In genomic region chr20:58236612-58237317, GRCh38 we compare ENCODE assay signal across 8 cellular contexts. TPM values are rescaled to one million over a fixed set of nuclear protein-coding genes. Genes with fewer than 3 reads are reported as not detected.
DNase-seq lines count a peak whose midpoint lies in the region; ATAC-seq and TF ChIP-seq lines count a peak whose summit lies in the region.

No MANE protein-coding gene starts in this region.

- TF ChIP-seq CTCF in lower lobe of right lung (IDR thresholded peaks at IDR 0.05): peak; percentile 99

- intact Hi-C loops in lower lobe of right lung (cut with DNase I): loop anchor here (10.0 kb wide), 1 partner anchor 218 kb away; no protein-coding TSS in a partner anchor

- DNase-seq in AG08395 (ENCODE audit: low spot score) (peak; percentile 86), NCI-H526 (lab: John Stamatoyannopoulos, UW) (peak; percentile 58 to 90), ecto neural progenitor cell (ENCODE audit: low spot score) (peak; percentile 85), lower lobe of right lung (peak; percentile 83)
- DNase-seq in activated CD4-positive, alpha-beta T cell treated with anti-CD3 and anti-CD28 coated beads, Interleukin-2, amount 50 U/mL, for 48 hours: peak; percentile 93 to 94
- peak; percentile 81 to 90 for DNase-seq in stimulated activated CD4-positive, alpha-beta T cell treated with anti-CD3 and anti-CD28 coated beads, Interleukin-4, amount 100 ng/mL, for 48 hours (ENCODE audit: low read depth in 2 of 2)

- H3K9me3 ChIP-seq in lower lobe of right lung: no peaks in the 10 kb centered on the region

- H3K36me3 ChIP-seq in lower lobe of right lung: peaks cover 42% of the 10 kb centered on the region

- H3K4me1 ChIP-seq in lower lobe of right lung: peaks cover 5% of the 10 kb centered on the region

- ATAC-seq in GM18861 (IDR thresholded peaks at IDR 0.05; ENCODE audit: unreplicated experiment): peak; percentile 78
- peak; percentile 79 for ATAC-seq in HG03196 (IDR thresholded peaks at IDR 0.05; ENCODE audit: unreplicated experiment)
- peak; percentile 94 for ATAC-seq in lower lobe of right lung

- H3K27ac ChIP-seq in lower lobe of right lung: no peak overlapping the region

- H3K4me3 ChIP-seq in lower lobe of right lung: peak overlapping the region; percentile 56

- H3K27me3 ChIP-seq in lower lobe of right lung (ENCODE audit: low read depth): no peaks in the 10 kb centered on the region

RNA-seq across cellular contexts. Expression of gene ANKRD60, which starts 8.3 kb away (rescaled TPM):
- total RNA-seq in lower lobe of right lung: not detected
